13 cellular contexts compared by ENCODE assay signal in genomic region chr1:159121526-159121925, GRCh38. TPM values are rescaled to one million over a fixed set of nuclear protein-coding genes. Genes with fewer than 3 reads are reported as not detected.
DNase-seq lines count a peak whose midpoint lies in the region; ATAC-seq and TF ChIP-seq lines count a peak whose summit lies in the region.
"Had no signal": no experiment of that assay in that cellular context is flagged by ENCODE, and none has a peak within 500 bp of the region (broad histone marks: within the 10 kb centered on the region; RNA-seq: fewer than 3 reads in every experiment).

No MANE protein-coding gene starts in this region.

- peak; percentile 62 for ATAC-seq in GM21723 (IDR thresholded peaks at IDR 0.05; ENCODE audit: unreplicated experiment)
- ATAC-seq in HG03159 (IDR thresholded peaks at IDR 0.05; ENCODE audit: unreplicated experiment), result peak; percentile 77
- ATAC-seq in natural killer cell treated with Interleukin-12 subunit alpha and Interleukin-12 subunit beta and Interleukin-15 and Interleukin-18, amount 100 ng/mL, for 72 hours, result no peak

- H3K9me3 ChIP-seq in mammary epithelial cell (replicated peaks; ENCODE audit: insufficient read depth, low read length), result no peaks in the 10 kb centered on the region
- H3K9me3 ChIP-seq: MG63, neutrophil had no signal

- no peaks in the 10 kb centered on the region for H3K36me3 Mint-ChIP-seq in MCF 10A (ENCODE audit: insufficient read depth, unreplicated experiment)
- H3K36me3 Mint-ChIP-seq in natural killer cell treated with Interleukin-12 subunit alpha and Interleukin-12 subunit beta and Interleukin-15 and Interleukin-18, amount 100 ng/mL, for 72 hours, result no peaks in the 10 kb centered on the region

- no peak for TF ChIP-seq CTCF in MCF 10A (IDR thresholded peaks at IDR 0.05; ENCODE audit: unreplicated experiment)
- no peak for TF ChIP-seq CTCF in mammary epithelial cell (conservative IDR thresholded peaks at IDR 0.05 in 1 of 2, IDR thresholded peaks at IDR 0.05 in 1 of 2; ENCODE audit: extremely low read depth in 1 of 2, insufficient read depth in 1 of 2, low read depth in 1 of 2, low read length in 2 of 2)
- TF ChIP-seq CTCF in RWPE1 (conservative IDR thresholded peaks at IDR 0.05; ENCODE audit: low read depth), result no peak
- no peak for TF ChIP-seq CTCF in dorsolateral prefrontal cortex (IDR thresholded peaks at IDR 0.05 in 54 of 56, conservative IDR thresholded peaks at IDR 0.05 in 2 of 56; ENCODE audit: low read depth in 1 of 56, partially characterized antibody in 56 of 56)

- no peak overlapping the region for H2AFZ ChIP-seq in mammary epithelial cell (ENCODE audit: low read depth, low read length)

- H3K27me3 ChIP-seq in mammary epithelial cell (ENCODE audit: insufficient read depth, low read length), result no peaks in the 10 kb centered on the region
- peaks cover 0 to 17% (median 0%) of the 10 kb centered on the region in 45 donors for H3K27me3 ChIP-seq in dorsolateral prefrontal cortex
- H3K27me3 ChIP-seq: MG63, neutrophil had no signal

- 100% methylated on average over 1 of the region's 1 CpG for WGBS in mammary epithelial cell (ENCODE audit: low coverage, missing lambda C conversion rate)

- no peaks in the 10 kb centered on the region for H3K79me2 ChIP-seq in mammary epithelial cell (ENCODE audit: insufficient read depth, low read length)

- H3K4me1 ChIP-seq in mammary epithelial cell (ENCODE audit: insufficient read depth, low read length), result peaks cover 8% of the 10 kb centered on the region

- H3K27me3 Mint-ChIP-seq in MCF 10A (ENCODE audit: insufficient read depth, unreplicated experiment), result no peaks in the 10 kb centered on the region
- H3K27me3 Mint-ChIP-seq in natural killer cell treated with Interleukin-12 subunit alpha and Interleukin-12 subunit beta and Interleukin-15 and Interleukin-18, amount 100 ng/mL, for 72 hours, result peaks cover 37 to 53% of the 10 kb centered on the region in 2 donors

- H3K4me1 Mint-ChIP-seq in MCF 10A (ENCODE audit: insufficient read depth, unreplicated experiment), result peaks cover 11% of the 10 kb centered on the region
- H3K4me1 Mint-ChIP-seq in natural killer cell treated with Interleukin-12 subunit alpha and Interleukin-12 subunit beta and Interleukin-15 and Interleukin-18, amount 100 ng/mL, for 72 hours (ENCODE audit: low read depth in 2 of 2), result peaks cover 0 to 8% of the 10 kb centered on the region in 2 donors

- dilution Hi-C loops in mammary epithelial cell (cut with HindIII; ENCODE audit: low sequenced_read_pairs), result no loop called here

- H3K36me3 ChIP-seq in mammary epithelial cell (ENCODE audit: insufficient read depth, low read length), result no peaks in the 10 kb centered on the region
- H3K36me3 ChIP-seq: MG63, neutrophil had no signal

- no peaks in the 10 kb centered on the region for H4K20me1 ChIP-seq in mammary epithelial cell (ENCODE audit: insufficient read depth, low read length)

- CTCF ChIA-PET in MCF 10A (lab: Yijun Ruan, JAX) (interaction anchor here (1.0 to 5.8 kb wide), 4 partner anchors 11 to 884 kb away, joined by 3 to 55 read pairs (median 3); no protein-coding TSS in a partner anchor), mammary epithelial cell (lab: Charles Lee; ENCODE audit: low non-redundant PET) (no interaction called here), RWPE1 (lab: Yijun Ruan, JAX) (no interaction called here)

- intact Hi-C loops in MCF 10A (cut with micrococcal nuclease) (no loop called here), mammary epithelial cell (cut with micrococcal nuclease) (no loop called here), dorsolateral prefrontal cortex (cut with DNase I) (no loop called here)

- in situ Hi-C loops in mammary epithelial cell (cut with MboI; ENCODE audit: low sequenced_read_pairs in 2 of 2), result no loop called here

- BruUV-seq in MCF 10A (replicated peaks; lab: Mats Ljungman, UMichigan), result no TSS peak
- BruUV-seq in mammary epithelial cell (replicated peaks; lab: Mats Ljungman, UMichigan), result no TSS peak

- H3K9me3 Mint-ChIP-seq in MCF 10A (ENCODE audit: unreplicated experiment), result no peaks in the 10 kb centered on the region
- H3K9me3 Mint-ChIP-seq in natural killer cell treated with Interleukin-12 subunit alpha and Interleukin-12 subunit beta and Interleukin-15 and Interleukin-18, amount 100 ng/mL, for 72 hours, result no peaks in the 10 kb centered on the region

- no peak overlapping the region for H3K9ac ChIP-seq in mammary epithelial cell (ENCODE audit: insufficient read depth, low read length)

- peak; percentile 40 for DNase-seq in MCF 10A (ENCODE audit: unreplicated experiment)
- no peak for DNase-seq in mammary epithelial cell
- no peak for DNase-seq in RWPE1 (ENCODE audit: low spot score)
- DNase-seq in hippocampal formation (lab: John Stamatoyannopoulos, UW), result no peak
- no peak for DNase-seq in natural killer cell treated with Interleukin-12 subunit alpha and Interleukin-12 subunit beta and Interleukin-15 and Interleukin-18, amount 100 ng/mL, for 72 hours (ENCODE audit: low spot score)
- no peak for DNase-seq in dorsolateral prefrontal cortex
- DNase-seq: AML-193, GDM1 had no signal

- H3K4me3 ChIP-seq in mammary epithelial cell (replicated peaks in 1 of 3; ENCODE audit: insufficient read depth in 1 of 3, low read depth in 2 of 3, low read length in 3 of 3) (no peak overlapping the region), dorsolateral prefrontal cortex (no peak overlapping the region)
- H3K4me3 ChIP-seq: MG63 had no signal

- no peak overlapping the region for H3K4me2 ChIP-seq in mammary epithelial cell (ENCODE audit: insufficient read depth, low read depth, low read length)

- POLR2A ChIA-PET in MCF 10A (lab: Yijun Ruan, JAX), result interaction anchor here (0.6 to 1.4 kb wide), 5 partner anchors 30 to 1184 kb away, joined by 3 to 4 read pairs (median 3); no protein-coding TSS in a partner anchor
- POLR2A ChIA-PET in RWPE1 (lab: Yijun Ruan, JAX; ENCODE audit: low non-redundant PET), result no interaction called here

- no peak overlapping the region for H3K4me3 Mint-ChIP-seq in MCF 10A (ENCODE audit: unreplicated experiment)
- no peak overlapping the region for H3K4me3 Mint-ChIP-seq in natural killer cell treated with Interleukin-12 subunit alpha and Interleukin-12 subunit beta and Interleukin-15 and Interleukin-18, amount 100 ng/mL, for 72 hours

- H3K27ac Mint-ChIP-seq in MCF 10A (ENCODE audit: low read depth, unreplicated experiment), result no peak overlapping the region
- no peak overlapping the region for H3K27ac Mint-ChIP-seq in natural killer cell treated with Interleukin-12 subunit alpha and Interleukin-12 subunit beta and Interleukin-15 and Interleukin-18, amount 100 ng/mL, for 72 hours

- H3K27ac ChIP-seq in mammary epithelial cell (ENCODE audit: insufficient read depth, low read depth, low read length), result no peak overlapping the region
- no peak overlapping the region for H3K27ac ChIP-seq in RWPE1
- H3K27ac ChIP-seq in dorsolateral prefrontal cortex, result no peak overlapping the region
- H3K27ac ChIP-seq: neutrophil had no signal

RNA-seq across cellular contexts. Expression of gene AIM2, which starts 45.0 kb away (rescaled TPM):
- total RNA-seq in MCF 10A (2022) (not detected in 2 replicates), mammary epithelial cell (under 1 TPM in 1 of 2 donors, not detected in 1; 0.17 TPM), dorsolateral prefrontal cortex (1 to 10 TPM in 30 of 120 experiments, under 1 TPM in 37, not detected in 53; 0.32 to 3.6 (median 0.90) TPM)
- polyA plus RNA-seq in mammary epithelial cell, result 0.08 TPM
- polyA minus RNA-seq in mammary epithelial cell, result not detected
- total RNA-seq in natural killer cell treated with Interleukin-12 subunit alpha and Interleukin-12 subunit beta and Interleukin-15 and Interleukin-18, amount 100 ng/mL, for 72 hours, result 1 to 10 TPM; 1.8 to 6.6 TPM

RNA-seq across cellular contexts. Expression of gene CADM3, which starts 49.9 kb away (rescaled TPM):
- total RNA-seq in MCF 10A (2022) (207 and 222 TPM in 2 replicates), mammary epithelial cell (under 1 TPM in 1 of 2 donors, not detected in 1; 0.67 TPM), dorsolateral prefrontal cortex (100 to 1,000 TPM in 119 of 120 experiments, 10 to 100 TPM in 1; 72.7 to 419 (median 287) TPM)
- polyA plus RNA-seq in mammary epithelial cell, result 0.03 TPM
- not detected for polyA minus RNA-seq in mammary epithelial cell
- not detected for total RNA-seq in natural killer cell treated with Interleukin-12 subunit alpha and Interleukin-12 subunit beta and Interleukin-15 and Interleukin-18, amount 100 ng/mL, for 72 hours
- total RNA-seq: T-helper 2 cell treated with Interferon-gamma antibody and Interleukin-4, amounts not matched to agents 100 ng/mL and 5 ng/mL, for 36 hours had no signal

Comparison
In these comparisons a context has a peak if more than half of its experiments do, and no peak if none do; other contexts are left out.
1. RNA of gene CADM3, which starts 49.9 kb away (total RNA-seq): 72.7 to 419 TPM in dorsolateral prefrontal cortex and 207 to 222 TPM in MCF 10A; 0.67 TPM in mammary epithelial cell and not detected in natural killer cell treated with Interleukin-12 subunit alpha and Interleukin-12 subunit beta and Interleukin-15 and Interleukin-18, amount 100 ng/mL, for 72 hours; every median in the first group is over 10 times any median in the second.
2. ATAC-seq: peak in GM21723 (single experiment) and HG03159 (single experiment); none in natural killer cell treated with Interleukin-12 subunit alpha and Interleukin-12 subunit beta and Interleukin-15 and Interleukin-18, amount 100 ng/mL, for 72 hours (0 of 2).